ENCODE assay signal across 23 cellular contexts in genomic region chr4:108626056-108626455, GRCh38.
"Had no signal": no experiment of that assay in that cellular context is flagged by ENCODE, and none has a peak within 500 bp of the region (broad histone marks: within the 10 kb centered on the region; RNA-seq: fewer than 3 reads in every experiment).

No MANE protein-coding gene starts in this region.

- H2AFZ ChIP-seq: neural progenitor cell had no signal

- H3K9me3 Mint-ChIP-seq: activated naive CD4-positive, alpha-beta T cell treated with anti-CD3 and anti-CD28 coated beads, Interleukin-2, amount 50 U/mL, for 24 hours; activated T-helper 2 cell treated with anti-CD3 and anti-CD28 coated beads, Interferon-gamma antibody, Interleukin-2, Interleukin-4, amounts not matched to agents 10 μg/mL and 5 μg/mL and 100 μg/mL, durations not matched to agents 14 hours and 24 hours and 36 hours; natural killer cell; neural progenitor cell had no signal

- ATAC-seq: body of pancreas, heart right ventricle, natural killer cell, right cardiac atrium had no signal

- H3K4me3 Mint-ChIP-seq: activated naive CD4-positive, alpha-beta T cell treated with anti-CD3 and anti-CD28 coated beads, Interleukin-2, amount 50 U/mL, for 24 hours; natural killer cell; neural progenitor cell had no signal

- H3K27ac Mint-ChIP-seq: activated T-helper 2 cell treated with anti-CD3 and anti-CD28 coated beads, Interferon-gamma antibody, Interleukin-2, Interleukin-4, amounts not matched to agents 10 μg/mL and 5 μg/mL and 100 μg/mL, durations not matched to agents 14 hours and 24 hours and 36 hours; neural progenitor cell had no signal

- DNase-seq: activated CD4-positive, alpha-beta T cell treated with anti-CD3 and anti-CD28 coated beads for 48 hours; activated T-cell treated with anti-CD3 and anti-CD28 coated beads for 4 hours; adrenal gland; aorta; body of pancreas; dermis blood vessel endothelial cell; effector CD4-positive, alpha-beta T cell; foreskin melanocyte; heart right ventricle; midbrain; natural killer cell; occipital lobe; right cardiac atrium; spleen; stimulated activated naive CD4-positive, alpha-beta T cell treated with Interleukin-2 at 50 U/mL for 16 hours; T-helper 9 cell; trophoblast cell had no signal

- H3K27me3 ChIP-seq: adrenal gland, body of pancreas, esophagus muscularis mucosa, heart right ventricle, neural progenitor cell, spleen had no signal

- H3K9me3 ChIP-seq: adrenal gland, body of pancreas, esophagus muscularis mucosa, heart right ventricle, spleen, thoracic aorta had no signal

- H3K9ac ChIP-seq: neural progenitor cell had no signal

- H3K27ac ChIP-seq: adrenal gland, body of pancreas, esophagus muscularis mucosa, heart right ventricle, neural progenitor cell, spleen, thoracic aorta, VCaP had no signal

- H3K4me3 ChIP-seq: adrenal gland, body of pancreas, esophagus muscularis mucosa, heart right ventricle, neural progenitor cell, spleen, thoracic aorta had no signal

- H3K27me3 Mint-ChIP-seq: activated naive CD4-positive, alpha-beta T cell treated with anti-CD3 and anti-CD28 coated beads, Interleukin-2, amount 50 U/mL, for 24 hours had no signal

- H3K4me2 ChIP-seq: neural progenitor cell had no signal
